Comparison of ENCODE assay signal across 1 cellular context in the genomic region with DNA sequence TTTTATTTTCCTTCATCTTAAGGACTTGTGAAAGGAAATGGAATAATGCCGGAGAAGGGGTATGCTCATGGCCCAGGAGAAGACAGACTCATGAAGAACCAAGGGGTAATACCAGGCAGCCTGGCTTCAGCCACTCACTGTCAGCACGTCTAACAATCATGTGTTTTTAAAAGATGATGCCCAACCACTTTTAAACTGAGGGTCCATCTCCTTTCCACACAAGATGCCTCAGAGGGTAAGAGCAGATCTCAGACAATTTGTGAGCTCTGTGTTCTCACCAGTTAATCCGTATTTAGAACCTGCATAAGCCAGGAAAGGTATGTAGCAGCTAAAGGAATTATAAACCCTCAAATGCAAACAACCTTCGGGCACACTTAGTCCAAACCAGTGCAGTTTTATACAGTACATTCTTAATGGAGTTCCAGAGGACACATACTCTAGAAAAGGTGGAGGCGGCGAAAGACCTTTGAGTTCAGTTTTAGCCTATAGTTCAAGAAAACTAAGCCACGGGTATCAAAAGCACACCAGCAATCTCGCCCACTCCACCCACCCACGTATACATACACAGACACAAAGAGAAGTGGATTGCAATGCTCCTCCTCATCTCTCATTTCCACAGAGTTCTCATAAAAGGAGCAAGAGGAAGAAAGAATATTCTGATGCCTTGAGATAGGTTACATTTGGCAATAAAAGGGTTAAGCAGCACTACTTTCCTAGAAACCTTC.
A peak's percentile ranks its signal among the peaks of the same experiment; 100 is the strongest.
TF ChIP-seq lines count a peak whose summit lies in the region.

No MANE protein-coding gene starts in this region.

TF ChIP-seq in K562, 482 proteins besides CTCF, POLR2A, EP300 and RAD21:
- TF ChIP-seq EGR1 (conservative IDR thresholded peaks at IDR 0.05) (peak; percentile 93), RBBP5 (IDR thresholded peaks at IDR 0.05; ENCODE audit: borderline replicate concordance, insufficient read depth, low read length, poor library complexity, severe bottlenecking) (peak; percentile 16), RHOXF2B (CRISPR knock-in tag; conservative IDR thresholded peaks at IDR 0.05) (no peak)
- TF ChIP-seq, protein P1, sequence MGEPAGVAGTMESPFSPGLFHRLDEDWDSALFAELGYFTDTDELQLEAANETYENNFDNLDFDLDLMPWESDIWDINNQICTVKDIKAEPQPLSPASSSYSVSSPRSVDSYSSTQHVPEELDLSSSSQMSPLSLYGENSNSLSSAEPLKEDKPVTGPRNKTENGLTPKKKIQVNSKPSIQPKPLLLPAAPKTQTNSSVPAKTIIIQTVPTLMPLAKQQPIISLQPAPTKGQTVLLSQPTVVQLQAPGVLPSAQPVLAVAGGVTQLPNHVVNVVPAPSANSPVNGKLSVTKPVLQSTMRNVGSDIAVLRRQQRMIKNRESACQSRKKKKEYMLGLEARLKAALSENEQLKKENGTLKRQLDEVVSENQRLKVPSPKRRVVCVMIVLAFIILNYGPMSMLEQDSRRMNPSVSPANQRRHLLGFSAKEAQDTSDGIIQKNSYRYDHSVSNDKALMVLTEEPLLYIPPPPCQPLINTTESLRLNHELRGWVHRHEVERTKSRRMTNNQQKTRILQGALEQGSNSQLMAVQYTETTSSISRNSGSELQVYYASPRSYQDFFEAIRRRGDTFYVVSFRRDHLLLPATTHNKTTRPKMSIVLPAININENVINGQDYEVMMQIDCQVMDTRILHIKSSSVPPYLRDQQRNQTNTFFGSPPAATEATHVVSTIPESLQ (CRISPR knock-in tag; IDR thresholded peaks at IDR 0.05) = 0 out of 2 replicates have a peak, but pooled peaks have one; percentile 36
